ENCODE assay signal across 22 cellular contexts in the genomic region with DNA sequence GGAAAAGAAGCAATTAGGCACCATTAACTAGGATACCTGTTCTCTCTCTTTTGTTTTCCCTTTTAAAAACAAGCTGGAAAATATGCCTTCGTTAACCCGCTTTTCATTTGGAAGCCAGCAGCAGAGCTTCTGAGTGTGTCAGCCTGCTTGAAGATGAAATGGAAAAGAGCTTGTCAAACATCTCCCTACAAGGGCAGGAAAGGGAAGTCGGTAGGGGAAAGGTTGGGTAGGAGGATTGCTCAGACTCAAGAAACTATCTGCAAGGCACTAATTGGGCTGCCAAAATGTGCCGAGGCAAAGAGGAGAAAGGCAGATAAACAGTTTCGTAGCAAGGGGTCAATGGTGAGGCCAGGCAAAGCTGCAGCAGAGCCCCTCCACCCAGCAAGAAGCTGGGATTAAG.
"Had no signal": no experiment of that assay in that cellular context is flagged by ENCODE, and none has a peak within 500 bp of the region (broad histone marks: within the 10 kb centered on the region; RNA-seq: fewer than 3 reads in every experiment).

No MANE protein-coding gene starts in this region.

- H3K4me3 ChIP-seq: esophagus squamous epithelium had no signal

- H3K27ac Mint-ChIP-seq: activated naive CD8-positive, alpha-beta T cell; activated T-cell treated with anti-CD3 and anti-CD28 coated beads, Interleukin-2, amount 50 U/mL, for 24 hours; activated T-cell treated with anti-CD3 and anti-CD28 coated beads, Interleukin-2, amount 50 U/mL, for 72 hours; WTC11 had no signal

- H3K4me3 Mint-ChIP-seq: activated naive CD8-positive, alpha-beta T cell; activated T-cell treated with anti-CD3 and anti-CD28 coated beads, Interleukin-2, amount 50 U/mL, for 24 hours; activated T-cell treated with anti-CD3 and anti-CD28 coated beads, Interleukin-2, amount 50 U/mL, for 72 hours; WTC11 had no signal

- H3K36me3 ChIP-seq: brain microvascular endothelial cell, esophagus squamous epithelium had no signal

- H3K36me3 Mint-ChIP-seq: activated naive CD8-positive, alpha-beta T cell; WTC11 had no signal

- ATAC-seq: activated T-cell treated with anti-CD3 and anti-CD28 coated beads, Interleukin-2, amount 50 U/mL, for 72 hours; WTC11 had no signal

- H3K9me3 ChIP-seq: esophagus squamous epithelium had no signal

- H3K4me1 ChIP-seq: esophagus squamous epithelium had no signal

- H3K9me3 Mint-ChIP-seq: activated T-cell treated with anti-CD3 and anti-CD28 coated beads, Interleukin-2, amount 50 U/mL, for 24 hours; WTC11 had no signal

- DNase-seq: activated CD4-positive, alpha-beta T cell treated with anti-CD3 and anti-CD28 coated beads for 48 hours; activated CD4-positive, alpha-beta T cell treated with anti-CD3 and anti-CD28 coated beads, Interleukin-2, amount 50 U/mL, for 1 hour; activated CD4-positive, alpha-beta T cell treated with anti-CD3 and anti-CD28 coated beads, Interleukin-2, amount 50 U/mL, for 48 hours; activated CD8-positive, alpha-beta memory T cell treated with anti-CD3 and anti-CD28 coated beads, Interleukin-2, amount 50 U/mL, for 48 hours; activated gamma-delta T cell treated with Interleukin-2 at 50 U/mL for 16 hours; activated naive CD4-positive, alpha-beta T cell treated with anti-CD3 and anti-CD28 coated beads, Interleukin-2, amount 50 U/mL, for 16 hours; activated naive CD4-positive, alpha-beta T cell treated with Interleukin-2 at 50 U/mL for 16 hours; activated T-cell treated with anti-CD3 and anti-CD28 coated beads for 4 hours; activated T-cell treated with anti-CD3 and anti-CD28 coated beads, Interleukin-2, amount 50 U/mL, for 24 hours; activated T-cell treated with anti-CD3 and anti-CD28 coated beads, Interleukin-2, amount 50 U/mL, for 72 hours; amniotic stem cell; anterior cingulate cortex; brain microvascular endothelial cell; cortex of kidney; dermis blood vessel endothelial cell; effector CD8-positive, alpha-beta T cell; esophagus squamous epithelium; T-helper 2 cell had no signal

- H3K27ac ChIP-seq: brain microvascular endothelial cell, epithelial cell of prostate, esophagus squamous epithelium, VCaP had no signal

- H3K27me3 ChIP-seq: brain microvascular endothelial cell had no signal
